15 cellular contexts compared by ENCODE assay signal in genomic region chr15:57045741-57046382, GRCh38.
DNase-seq lines count a peak whose midpoint lies in the region; ATAC-seq and TF ChIP-seq lines count a peak whose summit lies in the region.
"Had no signal": no experiment of that assay in that cellular context is flagged by ENCODE, and none has a peak within 500 bp of the region (broad histone marks: within the 10 kb centered on the region; RNA-seq: fewer than 3 reads in every experiment).

No MANE protein-coding gene starts in this region.

- H3K27me3 Mint-ChIP-seq in memory B cell: no peaks in the 10 kb centered on the region

- no peaks in the 10 kb centered on the region for H3K9me3 Mint-ChIP-seq in memory B cell

- H3K4me1 Mint-ChIP-seq in memory B cell: peaks cover 32% of the 10 kb centered on the region

- peaks cover 17% of the 10 kb centered on the region for H3K36me3 Mint-ChIP-seq in memory B cell

- H3K4me3 Mint-ChIP-seq in memory B cell: no peak overlapping the region

- ATAC-seq in GM18868 (IDR thresholded peaks at IDR 0.05; ENCODE audit: unreplicated experiment) (peak; percentile 100), GM21526 (IDR thresholded peaks at IDR 0.05; ENCODE audit: low FRiP score, unreplicated experiment) (peak; percentile 71), HG03066 (IDR thresholded peaks at IDR 0.05; ENCODE audit: low read depth, unreplicated experiment) (peak; percentile 84), memory B cell (ENCODE audit: low read depth) (peak; percentile 58), SK-N-SH treated with all-trans-retinoic acid at 6 μM for 48 hours (no peak)

- no peak for DNase-seq in memory B cell (ENCODE audit: low spot score in 2 of 2)
- DNase-seq in putamen (ENCODE audit: low spot score): no peak
- no peak for DNase-seq in medulla oblongata (ENCODE audit: extremely low spot score)
- DNase-seq in central memory CD4-positive, alpha-beta T cell: no peak
- DNase-seq: activated CD4-positive, alpha-beta T cell treated with anti-CD3 and anti-CD28 coated beads for 4 hours; activated naive CD4-positive, alpha-beta T cell; COR-L47; cortex of kidney; foreskin melanocyte; NCI-H524 treated with DMSO at 0.1 percent for 48 hours; thyroid gland had no signal

- H3K27ac Mint-ChIP-seq in memory B cell: peak overlapping the region; percentile 82

TF ChIP-seq in SK-N-SH treated with all-trans-retinoic acid at 6 μM for 48 hours, 23 proteins besides CTCF, POLR2A, EP300 and RAD21:
- TF ChIP-seq CSDC2 (CRISPR knock-in tag; IDR thresholded peaks at IDR 0.05): no peak
- no peak for TF ChIP-seq ZNF70 (CRISPR knock-in tag; IDR thresholded peaks at IDR 0.05)
- TF ChIP-seq PPARA (CRISPR knock-in tag; IDR thresholded peaks at IDR 0.05; ENCODE audit: borderline replicate concordance): no peak
- no peak for TF ChIP-seq POU6F1 (CRISPR knock-in tag; IDR thresholded peaks at IDR 0.05; ENCODE audit: borderline replicate concordance, low read depth)
- TF ChIP-seq BACH2 (CRISPR knock-in tag; IDR thresholded peaks at IDR 0.05; ENCODE audit: borderline replicate concordance): no peak
- TF ChIP-seq SNAI2 (CRISPR knock-in tag; IDR thresholded peaks at IDR 0.05): no peak
- TF ChIP-seq TOX (CRISPR knock-in tag; IDR thresholded peaks at IDR 0.05; ENCODE audit: borderline replicate concordance): no peak
TF ChIP-seq in SK-N-SH treated with all-trans-retinoic acid at 6 μM for 48 hours: peak in this region for 0.
